Comparison of ENCODE assay signal across 7 cellular contexts in the genomic region with DNA sequence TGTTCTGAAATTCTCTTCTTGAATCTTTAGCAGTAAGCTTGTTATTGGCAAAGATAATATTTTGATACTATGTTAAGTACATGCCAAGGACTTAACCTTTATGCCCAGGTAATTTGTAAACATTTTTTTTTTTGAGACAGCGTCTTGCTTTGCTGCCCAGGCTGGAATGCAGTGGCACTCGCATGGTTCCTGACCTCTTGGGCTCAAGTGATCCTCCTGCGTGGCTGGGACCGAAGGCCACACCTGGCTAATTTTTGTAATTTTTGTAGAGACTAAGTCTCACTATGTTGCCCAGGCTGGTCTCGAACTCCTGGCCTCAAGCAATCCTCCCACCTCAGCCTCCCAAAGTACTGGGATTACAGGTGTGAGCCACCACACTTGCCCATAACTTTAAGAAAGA.
"Had no signal": no experiment of that assay in that cellular context is flagged by ENCODE, and none has a peak within 500 bp of the region (broad histone marks: within the 10 kb centered on the region; RNA-seq: fewer than 3 reads in every experiment).

No MANE protein-coding gene starts in this region.

- DNase-seq: H9, HCEC 1CT, HFFc6 had no signal

- H3K27ac ChIP-seq: HL-60 had no signal

- H3K4me2 ChIP-seq: GM23338 had no signal

- FAIRE-seq: H1, H54 had no signal

- H3K4me3 ChIP-seq: GM23338 had no signal

- ATAC-seq: GM23338 had no signal
